In the genomic region with DNA sequence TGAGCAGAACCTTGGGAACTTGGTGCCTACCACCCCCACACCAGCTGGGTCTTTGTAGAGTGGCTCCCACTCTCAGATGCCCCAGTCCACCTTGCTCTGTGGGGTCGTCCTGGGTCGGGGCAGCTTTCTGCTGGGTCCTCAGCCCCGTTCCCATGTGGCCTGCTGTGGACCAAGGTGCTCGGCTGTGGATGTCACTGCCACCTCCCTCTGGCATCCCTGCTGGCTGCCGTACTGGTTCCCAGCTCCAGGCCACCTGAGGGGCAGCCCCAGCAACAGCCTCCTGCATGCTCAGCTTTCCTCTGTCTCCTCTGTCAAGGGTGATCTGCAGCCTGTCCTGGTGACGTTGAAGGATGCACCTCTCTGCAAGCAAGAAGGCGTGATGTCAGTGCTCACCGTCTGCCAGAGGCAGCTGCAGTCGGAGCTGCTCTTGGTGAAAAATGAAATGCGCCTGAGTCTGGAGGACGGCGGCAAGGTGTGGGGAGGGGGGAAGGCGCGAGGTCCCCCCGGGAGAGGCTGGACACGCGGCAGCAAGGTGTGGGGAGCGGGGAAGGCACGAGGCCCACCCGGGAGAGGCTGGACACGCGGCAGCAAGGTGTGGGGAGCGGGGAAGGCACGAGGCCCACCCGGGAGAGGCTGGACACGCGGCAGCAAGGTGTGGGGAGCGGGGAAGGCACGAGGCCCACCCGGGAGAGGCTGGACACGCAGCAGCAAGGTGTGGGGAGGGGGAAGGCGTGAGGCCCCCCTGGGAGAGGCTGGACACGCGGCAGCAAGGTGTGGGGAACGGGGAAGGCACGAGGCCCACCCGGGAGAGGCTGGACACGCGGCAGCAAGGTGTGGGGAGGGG, we compare ENCODE assay signal across 18 cellular contexts. TPM values are rescaled to one million over a fixed set of nuclear protein-coding genes. Genes with fewer than 3 reads are reported as not detected.
DNase-seq lines count a peak whose midpoint lies in the region; ATAC-seq and TF ChIP-seq lines count a peak whose summit lies in the region.
"Had no signal": no experiment of that assay in that cellular context is flagged by ENCODE, and none has a peak within 500 bp of the region (broad histone marks: within the 10 kb centered on the region; RNA-seq: fewer than 3 reads in every experiment).

No MANE protein-coding gene starts in this region.

- H3K36me3 Mint-ChIP-seq in activated CD8-positive, alpha-beta T cell treated with anti-CD3 and anti-CD28 coated beads, Interleukin-2, amount 10 ng/mL, durations not matched to agents 7 days and 5 days (ENCODE audit: low read depth) = peaks cover 34% of the 10 kb centered on the region
- peaks cover 18% of the 10 kb centered on the region for H3K36me3 Mint-ChIP-seq in activated CD8-positive, alpha-beta T cell treated with anti-CD3 and anti-CD28 coated beads for 36 hours (ENCODE audit: low read depth)
- H3K36me3 Mint-ChIP-seq in activated naive CD4-positive, alpha-beta T cell treated with anti-CD3 and anti-CD28 coated beads, Interleukin-2, amount 50 U/mL, for 72 hours = peaks cover 5 to 11% of the 10 kb centered on the region in 2 donors

- intact Hi-C loops in activated CD8-positive, alpha-beta T cell treated with anti-CD3 and anti-CD28 coated beads for 36 hours (cut with micrococcal nuclease) = no loop called here

- peak overlapping the region; percentile 52 for H3K27ac Mint-ChIP-seq in activated CD8-positive, alpha-beta T cell treated with anti-CD3 and anti-CD28 coated beads, Interleukin-2, amount 10 ng/mL, durations not matched to agents 7 days and 5 days
- H3K27ac Mint-ChIP-seq in activated CD8-positive, alpha-beta T cell treated with anti-CD3 and anti-CD28 coated beads for 36 hours = no peak overlapping the region
- no peak overlapping the region for H3K27ac Mint-ChIP-seq in activated naive CD4-positive, alpha-beta T cell treated with anti-CD3 and anti-CD28 coated beads, Interleukin-2, amount 50 U/mL, for 72 hours

- CTCF ChIA-PET in activated CD8-positive, alpha-beta T cell treated with anti-CD3 and anti-CD28 coated beads, Interleukin-2, amount 10 ng/mL, durations not matched to agents 7 days and 5 days (lab: Charles Lee) = no interaction called here
- CTCF ChIA-PET in activated CD8-positive, alpha-beta T cell treated with anti-CD3 and anti-CD28 coated beads for 36 hours (lab: Charles Lee) = interaction anchor here (0.9 to 1.3 kb wide), 2 partner anchors 11 to 13 kb away, joined by 3 to 4 read pairs; no protein-coding TSS in a partner anchor

- H3K4me3 ChIP-seq in HUES6 (ENCODE audit: low read depth, low read length) = no peak overlapping the region
- no peak overlapping the region for H3K4me3 ChIP-seq in osteoblast (ENCODE audit: insufficient read depth, low read length)

- peaks cover 47% of the 10 kb centered on the region for H3K36me3 ChIP-seq in HUES6 (ENCODE audit: control insufficient read depth, insufficient read depth, low read length)
- peaks cover 35% of the 10 kb centered on the region for H3K36me3 ChIP-seq in osteoblast (ENCODE audit: insufficient read depth, low read length)

- no peaks in the 10 kb centered on the region for H4K20me1 ChIP-seq in osteoblast (ENCODE audit: insufficient read depth, low read length)

- H3K27me3 ChIP-seq in HUES6 (ENCODE audit: control insufficient read depth, insufficient read depth, low read length) (no peaks in the 10 kb centered on the region), osteoblast (ENCODE audit: insufficient read depth, low read length) (no peaks in the 10 kb centered on the region)

- H3K9me3 ChIP-seq in HUES6 (ENCODE audit: control insufficient read depth, insufficient read depth, low read depth, low read length) = no peaks in the 10 kb centered on the region
- no peaks in the 10 kb centered on the region for H3K9me3 ChIP-seq in osteoblast (ENCODE audit: low read depth, low read length)

- no peaks in the 10 kb centered on the region for H3K27me3 Mint-ChIP-seq in activated CD8-positive, alpha-beta T cell treated with anti-CD3 and anti-CD28 coated beads, Interleukin-2, amount 10 ng/mL, durations not matched to agents 7 days and 5 days (ENCODE audit: low read depth)
- no peaks in the 10 kb centered on the region for H3K27me3 Mint-ChIP-seq in activated CD8-positive, alpha-beta T cell treated with anti-CD3 and anti-CD28 coated beads for 36 hours

- H3K4me1 ChIP-seq in HUES6 (ENCODE audit: control insufficient read depth, insufficient read depth, low read length) (peaks cover 5% of the 10 kb centered on the region; the same call in 1 of the 2 replicates), osteoblast (ENCODE audit: insufficient read depth, low read length) (no peaks in the 10 kb centered on the region)

- H3K4me2 ChIP-seq in osteoblast (ENCODE audit: insufficient read depth, low read length) = no peak overlapping the region

- H3K4me1 Mint-ChIP-seq in activated CD8-positive, alpha-beta T cell treated with anti-CD3 and anti-CD28 coated beads, Interleukin-2, amount 10 ng/mL, durations not matched to agents 7 days and 5 days (ENCODE audit: low read depth) = peaks cover 2% of the 10 kb centered on the region
- H3K4me1 Mint-ChIP-seq in activated CD8-positive, alpha-beta T cell treated with anti-CD3 and anti-CD28 coated beads for 36 hours (ENCODE audit: low read depth) = no peaks in the 10 kb centered on the region
- H3K4me1 Mint-ChIP-seq: CD14-positive monocyte had no signal

- no peak overlapping the region for H3K4me3 Mint-ChIP-seq in activated CD8-positive, alpha-beta T cell treated with anti-CD3 and anti-CD28 coated beads, Interleukin-2, amount 10 ng/mL, durations not matched to agents 7 days and 5 days
- H3K4me3 Mint-ChIP-seq in activated CD8-positive, alpha-beta T cell treated with anti-CD3 and anti-CD28 coated beads for 36 hours = no peak overlapping the region
- H3K4me3 Mint-ChIP-seq: CD14-positive monocyte had no signal

- H2AFZ ChIP-seq in osteoblast (ENCODE audit: low read length) = no peak overlapping the region

- no peaks in the 10 kb centered on the region for H3K79me2 ChIP-seq in osteoblast (ENCODE audit: insufficient read depth, low read length)

- no peaks in the 10 kb centered on the region for H3K9me3 Mint-ChIP-seq in activated CD8-positive, alpha-beta T cell treated with anti-CD3 and anti-CD28 coated beads, Interleukin-2, amount 10 ng/mL, durations not matched to agents 7 days and 5 days (ENCODE audit: insufficient read depth)
- H3K9me3 Mint-ChIP-seq in activated CD8-positive, alpha-beta T cell treated with anti-CD3 and anti-CD28 coated beads for 36 hours = no peaks in the 10 kb centered on the region
- H3K9me3 Mint-ChIP-seq in activated naive CD4-positive, alpha-beta T cell treated with anti-CD3 and anti-CD28 coated beads, Interleukin-2, amount 50 U/mL, for 72 hours = no peaks in the 10 kb centered on the region
- H3K9me3 Mint-ChIP-seq: CD14-positive monocyte had no signal

- no peak for ATAC-seq in activated CD8-positive, alpha-beta T cell treated with anti-CD3 and anti-CD28 coated beads, Interleukin-2, amount 10 ng/mL, durations not matched to agents 7 days and 5 days
- no peak for ATAC-seq in activated CD8-positive, alpha-beta T cell treated with anti-CD3 and anti-CD28 coated beads for 36 hours
- ATAC-seq in activated naive CD4-positive, alpha-beta T cell treated with anti-CD3 and anti-CD28 coated beads, Interleukin-2, amount 50 U/mL, for 72 hours = no peak
- ATAC-seq: HepG2 had no signal

- POLR2A ChIA-PET in activated CD8-positive, alpha-beta T cell treated with anti-CD3 and anti-CD28 coated beads, Interleukin-2, amount 10 ng/mL, durations not matched to agents 7 days and 5 days (lab: Charles Lee) = interaction anchor here (0.8 kb wide), 1 partner anchor 11 kb away, joined by 3 read pairs; no protein-coding TSS in a partner anchor
- POLR2A ChIA-PET in activated CD8-positive, alpha-beta T cell treated with anti-CD3 and anti-CD28 coated beads for 36 hours (lab: Charles Lee) = interaction anchor here (0.7 kb wide), 1 partner anchor 418 kb away, joined by 3 read pairs; no protein-coding TSS in a partner anchor

- peak overlapping the region; percentile 3; the same call in 1 of the 2 replicates for H3K27ac ChIP-seq in HUES6 (ENCODE audit: low read depth, low read length)
- no peak overlapping the region for H3K27ac ChIP-seq in osteoblast (ENCODE audit: low read depth, low read length)

- no peak for DNase-seq in activated CD8-positive, alpha-beta T cell treated with anti-CD3 and anti-CD28 coated beads, Interleukin-2, amount 10 ng/mL, durations not matched to agents 7 days and 5 days
- no peak for DNase-seq in activated CD8-positive, alpha-beta T cell treated with anti-CD3 and anti-CD28 coated beads for 36 hours
- DNase-seq in iPS-NIHi11 (ENCODE audit: low spot score) (peak; percentile 6), osteoblast (ENCODE audit: insufficient read length, low spot score, missing footprints) (peak; percentile 32), NCI-H1105 treated with DMSO at 0.1 percent for 48 hours (lab: John Stamatoyannopoulos, UW) (no peak), anterior cingulate cortex (lab: John Stamatoyannopoulos, UW) (no peak)
- no peak for DNase-seq in activated naive CD4-positive, alpha-beta T cell treated with anti-CD3 and anti-CD28 coated beads, Interleukin-2, amount 50 U/mL, for 72 hours (ENCODE audit: low spot score in 2 of 2)
- DNase-seq: 8988T, DMS 273 treated with DMSO at 0.1 percent for 48 hours, GDM1, KG1, NCI-H1417, NCI-H187, NCI-H226, NCI-H524 had no signal

- H3K9ac ChIP-seq in HUES6 (ENCODE audit: low read length) = no peak overlapping the region

- TF ChIP-seq CTCF in activated CD8-positive, alpha-beta T cell treated with anti-CD3 and anti-CD28 coated beads for 36 hours (IDR thresholded peaks at IDR 0.05) = no peak
- TF ChIP-seq CTCF in osteoblast (IDR thresholded peaks at IDR 0.05; ENCODE audit: extremely low read depth, low read depth, low read length) = no peak

RNA-seq across cellular contexts. Expression of gene DIP2A, which starts 45.9 kb away (rescaled TPM):
- 10 to 100 TPM; 53.7 to 53.9 TPM for total RNA-seq in activated CD8-positive, alpha-beta T cell treated with anti-CD3 and anti-CD28 coated beads, Interleukin-2, amount 10 ng/mL, durations not matched to agents 7 days and 5 days
- total RNA-seq in activated CD8-positive, alpha-beta T cell treated with anti-CD3 and anti-CD28 coated beads for 36 hours = 10 to 100 TPM; 30.9 to 34.1 TPM
- 22.8 and 27.4 TPM in 2 replicates for total RNA-seq in osteoblast
- total RNA-seq in activated naive CD4-positive, alpha-beta T cell treated with anti-CD3 and anti-CD28 coated beads, Interleukin-2, amount 50 U/mL, for 72 hours = 10 to 100 TPM; 42.4 to 60.1 TPM

Comparison
In these comparisons a context has a peak if more than half of its experiments do, and no peak if none do; other contexts are left out.
1. DNase-seq: peak in iPS-NIHi11 (single experiment) and osteoblast (single experiment); none in activated CD8-positive, alpha-beta T cell treated with anti-CD3 and anti-CD28 coated beads, Interleukin-2, amount 10 ng/mL, durations not matched to agents 7 days and 5 days (single experiment), activated CD8-positive, alpha-beta T cell treated with anti-CD3 and anti-CD28 coated beads for 36 hours (single experiment), NCI-H1105 treated with DMSO at 0.1 percent for 48 hours (single experiment), activated naive CD4-positive, alpha-beta T cell treated with anti-CD3 and anti-CD28 coated beads, Interleukin-2, amount 50 U/mL, for 72 hours (0 of 2) and anterior cingulate cortex (0 of 58).